ENCODE assay signal across 8 cellular contexts in the genomic region with DNA sequence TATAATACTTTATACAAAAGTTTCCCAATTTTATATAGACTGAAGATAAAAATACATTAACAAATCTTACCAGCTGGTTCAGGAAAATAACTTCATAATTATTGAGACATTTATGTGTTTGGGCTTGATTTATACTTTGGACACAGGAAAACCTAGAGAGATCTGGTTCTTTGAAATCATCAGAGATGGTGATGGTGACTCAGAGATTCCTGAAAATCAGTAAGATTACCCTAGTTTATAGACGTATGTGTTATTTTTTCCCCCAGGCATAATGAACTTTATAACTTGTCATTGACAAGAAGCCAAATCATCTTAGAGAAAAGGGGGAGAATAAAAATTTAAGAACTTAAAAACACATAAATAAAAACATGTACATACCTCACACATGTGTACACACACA. TPM values are rescaled to one million over a fixed set of nuclear protein-coding genes. Genes with fewer than 3 reads are reported as not detected.
"Had no signal": no experiment of that assay in that cellular context is flagged by ENCODE, and none has a peak within 500 bp of the region (broad histone marks: within the 10 kb centered on the region; RNA-seq: fewer than 3 reads in every experiment).

No MANE protein-coding gene starts in this region.

- H3K4me3 ChIP-seq: GM23338, K562 had no signal

- H2AFZ ChIP-seq: GM23338 had no signal

- H3K4me2 ChIP-seq: GM23338 had no signal

- DNase-seq: H9, HCEC 1CT, HFFc6, IMR-90, KG1 had no signal

- ATAC-seq: GM23338, K562 had no signal

RNA-seq across cellular contexts. Expression of a gene that starts 10.8 kb away (rescaled TPM):
- total RNA-seq: GM23338, H9, HFFc6, HT-29, IMR-90, K562 had no signal
